Comparison of ENCODE assay signal across 15 cellular contexts in the genomic region with DNA sequence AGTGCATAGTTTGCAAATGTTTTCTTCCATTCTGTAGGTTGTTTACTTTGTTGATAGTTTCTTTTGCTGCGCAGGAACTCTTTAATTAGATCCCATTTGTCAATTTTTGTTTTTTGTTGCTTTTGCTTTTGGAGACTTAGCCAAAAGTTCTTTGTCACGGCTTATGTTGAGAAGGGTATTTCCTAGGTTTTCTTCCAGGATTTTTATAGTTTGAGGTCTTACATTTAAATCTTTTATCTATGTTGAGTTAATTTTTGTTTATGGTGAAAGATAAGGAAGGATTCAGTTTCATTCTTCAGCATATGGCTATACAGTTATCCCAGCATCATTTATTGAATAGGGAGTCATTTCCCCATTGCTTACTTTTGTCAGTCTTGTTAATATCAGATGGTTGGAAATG.
"Had no signal": no experiment of that assay in that cellular context is flagged by ENCODE, and none has a peak within 500 bp of the region (broad histone marks: within the 10 kb centered on the region; RNA-seq: fewer than 3 reads in every experiment).

No MANE protein-coding gene starts in this region.

- H3K9me3 Mint-ChIP-seq: memory B cell had no signal

- H3K27me3 Mint-ChIP-seq: memory B cell had no signal

- H3K4me3 Mint-ChIP-seq: memory B cell, nephron progenitor cell had no signal

- H3K27ac Mint-ChIP-seq: memory B cell, nephron progenitor cell had no signal

- DNase-seq: esophagus squamous epithelium; foreskin keratinocyte; kidney; left cardiac atrium; left ventricle myocardium inferior; lower lobe of right lung; midbrain; nephron progenitor cell; stimulated activated CD4-positive, alpha-beta T cell treated with anti-CD3 and anti-CD28 coated beads, Interleukin-12 subunit alpha, Interleukin-12 subunit beta, amount 100 ng/mL, for 4 hours; stimulated activated naive CD4-positive, alpha-beta T cell treated with Interleukin-2 at 50 U/mL for 16 hours; tibial artery; upper lobe of left lung; uterus had no signal

- H3K4me1 Mint-ChIP-seq: nephron progenitor cell had no signal

- ATAC-seq: foreskin keratinocyte, left cardiac atrium, lower lobe of right lung, sciatic nerve had no signal
